Comparison of ENCODE assay signal across 23 cellular contexts in genomic region chr2:99569393-99569792, GRCh38.
"Had no signal": no experiment of that assay in that cellular context is flagged by ENCODE, and none has a peak within 500 bp of the region (broad histone marks: within the 10 kb centered on the region; RNA-seq: fewer than 3 reads in every experiment).

No MANE protein-coding gene starts in this region.

- H3K27me3 ChIP-seq: esophagus muscularis mucosa, gastroesophageal sphincter, upper lobe of right lung had no signal

- H3K4me1 ChIP-seq: parathyroid adenoma, upper lobe of right lung had no signal

- H3K36me3 ChIP-seq: thoracic aorta, upper lobe of right lung had no signal

- ATAC-seq: activated T-cell treated with anti-CD3 and anti-CD28 coated beads, Interleukin-2, amount 50 U/mL, for 72 hours; gastroesophageal sphincter; heart right ventricle; left cardiac atrium; naive thymus-derived CD4-positive, alpha-beta T cell; sciatic nerve; stimulated activated memory B cell treated with anti-CD40 and anti-IgM and Interleukin-4, amounts not matched to agents 10 μg/mL and 1 μg/mL and 100 μg/mL, for 72 hours; upper lobe of right lung had no signal

- H3K9me3 ChIP-seq: esophagus muscularis mucosa, gastroesophageal sphincter, heart right ventricle, thoracic aorta, upper lobe of right lung had no signal

- H3K27ac ChIP-seq: coronary artery, esophagus muscularis mucosa, gastroesophageal sphincter, heart right ventricle, parathyroid adenoma, thoracic aorta, upper lobe of right lung, VCaP had no signal

- H3K4me3 ChIP-seq: coronary artery, esophagus muscularis mucosa, gastroesophageal sphincter, heart right ventricle, thoracic aorta, upper lobe of right lung had no signal

- FAIRE-seq: endometrium had no signal

- DNase-seq: activated CD4-positive, alpha-beta T cell treated with anti-CD3 and anti-CD28 coated beads for 1 hour; activated CD4-positive, alpha-beta T cell treated with anti-CD3 and anti-CD28 coated beads, Interleukin-2, amount 50 U/mL, for 4 hours; activated effector memory CD4-positive, alpha-beta T cell treated with anti-CD3 and anti-CD28 coated beads, Interleukin-2, amount 50 U/mL, for 16 hours; activated naive CD4-positive, alpha-beta T cell treated with anti-CD3 and anti-CD28 coated beads, Interleukin-2, amount 50 U/mL, for 16 hours; activated T-cell treated with anti-CD3 and anti-CD28 coated beads, Interleukin-2, amount 50 U/mL, for 72 hours; aorta; heart right ventricle; immature natural killer cell; left cardiac atrium; mesendoderm; naive thymus-derived CD4-positive, alpha-beta T cell; stimulated activated CD4-positive, alpha-beta T cell treated with anti-CD3 and anti-CD28 coated beads, Interleukin-4, amount 100 ng/mL, for 4 hours; T-helper 2 cell; upper lobe of right lung had no signal
